1 cellular context compared by ENCODE assay signal in genomic region chr11:2716376-2717095, GRCh38.
TF ChIP-seq lines count a peak whose summit lies in the region.

No MANE protein-coding gene starts in this region.

TF ChIP-seq in HepG2, 621 proteins besides CTCF, POLR2A, EP300 and RAD21:
- TF ChIP-seq RBAK (CRISPR knock-in tag; IDR thresholded peaks at IDR 0.05) = peak; percentile 90
- TF ChIP-seq ADNP (CRISPR knock-in tag; IDR thresholded peaks at IDR 0.05) = no peak
- no peak for TF ChIP-seq ZFP36L2 (CRISPR knock-in tag; IDR thresholded peaks at IDR 0.05)
- TF ChIP-seq ZFP91 (CRISPR knock-in tag; IDR thresholded peaks at IDR 0.05; ENCODE audit: borderline replicate concordance) = no peak
- TF ChIP-seq ZNF549 (CRISPR knock-in tag; IDR thresholded peaks at IDR 0.05) = no peak
- no peak for TF ChIP-seq PAWR (CRISPR knock-in tag; IDR thresholded peaks at IDR 0.05; ENCODE audit: borderline replicate concordance)
- no peak for TF ChIP-seq ZFP36L1 (CRISPR knock-in tag; IDR thresholded peaks at IDR 0.05)
- TF ChIP-seq ZNF264 (CRISPR knock-in tag; IDR thresholded peaks at IDR 0.05) = no peak
